ENCODE assay signal across 2 cellular contexts in the genomic region with DNA sequence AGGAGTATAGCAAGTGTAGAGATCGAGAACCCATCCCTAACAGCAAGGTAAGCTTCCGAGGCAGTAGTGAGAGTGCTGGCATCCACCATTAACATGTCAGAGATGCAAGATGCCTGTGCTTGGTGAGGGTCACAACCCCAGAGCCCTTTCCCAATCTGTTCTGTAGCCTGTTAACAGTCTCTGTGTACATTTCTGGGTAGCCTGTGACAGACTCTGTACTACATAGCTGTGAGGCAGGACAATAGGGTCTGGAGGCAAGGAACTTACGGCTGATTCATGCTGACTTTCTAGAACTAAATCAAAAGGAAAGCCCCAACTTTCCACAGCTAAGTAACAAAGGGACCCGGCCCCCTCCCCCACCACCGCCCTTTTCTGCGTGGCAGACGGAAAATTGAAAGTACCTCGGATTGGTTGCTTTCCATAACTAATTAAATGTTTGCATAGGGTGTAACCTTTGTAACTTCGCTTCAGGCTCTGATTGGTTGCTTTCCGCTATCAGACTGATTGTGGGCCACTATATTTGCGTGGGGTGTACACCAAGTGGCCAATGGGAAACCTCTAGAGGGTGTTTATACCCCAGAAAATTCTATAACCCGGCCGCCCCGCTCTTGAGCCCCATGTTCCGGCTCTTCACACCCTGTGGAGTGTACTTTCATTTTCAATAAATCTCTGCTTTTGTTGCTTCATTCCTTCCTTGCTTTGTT.
TF ChIP-seq lines count a peak whose summit lies in the region.

No MANE protein-coding gene starts in this region.

TF ChIP-seq in HepG2, 621 proteins besides CTCF, POLR2A, EP300 and RAD21 (continues in another document):
- TF ChIP-seq SIN3A (IDR thresholded peaks at IDR 0.05; ENCODE audit: borderline replicate concordance, low read depth, low read length) (0 out of 2 replicates have a peak, but pooled peaks have one; percentile 3), ZMAT5 (CRISPR knock-in tag; IDR thresholded peaks at IDR 0.05; ENCODE audit: borderline replicate concordance, low read depth) (no peak), POLR2AphosphoS5 (IDR thresholded peaks at IDR 0.05; ENCODE audit: low read depth, low read length) (peak; percentile 34; the same call in 1 of the 2 replicates), SP2 (CRISPR knock-in tag; IDR thresholded peaks at IDR 0.05) (peak; percentile 48), ZSCAN21 (CRISPR knock-in tag; IDR thresholded peaks at IDR 0.05; ENCODE audit: borderline replicate concordance) (no peak), NFYC (CRISPR knock-in tag; IDR thresholded peaks at IDR 0.05) (peak; percentile 79), ZMYM4 (CRISPR knock-in tag; IDR thresholded peaks at IDR 0.05) (peak; percentile 65), ZNF282 (IDR thresholded peaks at IDR 0.05; ENCODE audit: partially characterized antibody) (no peak), EZH2 (conservative IDR thresholded peaks at IDR 0.05; ENCODE audit: low read depth, low read length) (no peak), TAF1 (CRISPR knock-in tag; IDR thresholded peaks at IDR 0.05) (peak; percentile 29; the same call in 1 of the 2 replicates), ZNF20 (CRISPR knock-in tag; IDR thresholded peaks at IDR 0.05) (peak; percentile 79; the same call in 1 of the 2 replicates), DRAP1 (CRISPR knock-in tag; IDR thresholded peaks at IDR 0.05) (peak; percentile 38; the same call in 1 of the 2 replicates), FOXA3 (CRISPR knock-in tag; IDR thresholded peaks at IDR 0.05) (no peak), NFYB (CRISPR knock-in tag; IDR thresholded peaks at IDR 0.05) (peak; percentile 83), HOXA3 (CRISPR knock-in tag; IDR thresholded peaks at IDR 0.05) (0 out of 2 replicates have a peak, but pooled peaks have one; percentile 26), XRCC5 (optimal IDR thresholded peaks at IDR 0.05; ENCODE audit: low read length) (no peak), CEBPG (CRISPR knock-in tag; IDR thresholded peaks at IDR 0.05) (0 out of 2 replicates have a peak, but pooled peaks have one; percentile 3), POLR2G (IDR thresholded peaks at IDR 0.05; ENCODE audit: low read depth, low read length) (peak; percentile 43; the same call in 1 of the 2 replicates), FOXA1 (IDR thresholded peaks at IDR 0.05) (no peak), FOXA1 (CRISPR knock-in tag; IDR thresholded peaks at IDR 0.05) (peak; percentile 14; the same call in 1 of the 2 replicates), PHF21A (CRISPR knock-in tag; IDR thresholded peaks at IDR 0.05) (0 out of 2 replicates have a peak, but pooled peaks have one; percentile 29)
- TF ChIP-seq, protein P1, sequence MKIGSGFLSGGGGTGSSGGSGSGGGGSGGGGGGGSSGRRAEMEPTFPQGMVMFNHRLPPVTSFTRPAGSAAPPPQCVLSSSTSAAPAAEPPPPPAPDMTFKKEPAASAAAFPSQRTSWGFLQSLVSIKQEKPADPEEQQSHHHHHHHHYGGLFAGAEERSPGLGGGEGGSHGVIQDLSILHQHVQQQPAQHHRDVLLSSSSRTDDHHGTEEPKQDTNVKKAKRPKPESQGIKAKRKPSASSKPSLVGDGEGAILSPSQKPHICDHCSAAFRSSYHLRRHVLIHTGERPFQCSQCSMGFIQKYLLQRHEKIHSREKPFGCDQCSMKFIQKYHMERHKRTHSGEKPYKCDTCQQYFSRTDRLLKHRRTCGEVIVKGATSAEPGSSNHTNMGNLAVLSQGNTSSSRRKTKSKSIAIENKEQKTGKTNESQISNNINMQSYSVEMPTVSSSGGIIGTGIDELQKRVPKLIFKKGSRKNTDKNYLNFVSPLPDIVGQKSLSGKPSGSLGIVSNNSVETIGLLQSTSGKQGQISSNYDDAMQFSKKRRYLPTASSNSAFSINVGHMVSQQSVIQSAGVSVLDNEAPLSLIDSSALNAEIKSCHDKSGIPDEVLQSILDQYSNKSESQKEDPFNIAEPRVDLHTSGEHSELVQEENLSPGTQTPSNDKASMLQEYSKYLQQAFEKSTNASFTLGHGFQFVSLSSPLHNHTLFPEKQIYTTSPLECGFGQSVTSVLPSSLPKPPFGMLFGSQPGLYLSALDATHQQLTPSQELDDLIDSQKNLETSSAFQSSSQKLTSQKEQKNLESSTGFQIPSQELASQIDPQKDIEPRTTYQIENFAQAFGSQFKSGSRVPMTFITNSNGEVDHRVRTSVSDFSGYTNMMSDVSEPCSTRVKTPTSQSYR (CRISPR knock-in tag; IDR thresholded peaks at IDR 0.05; ENCODE audit: borderline replicate concordance), result peak; percentile 43; the same call in 1 of the 2 replicates
- TF ChIP-seq, protein P2, sequence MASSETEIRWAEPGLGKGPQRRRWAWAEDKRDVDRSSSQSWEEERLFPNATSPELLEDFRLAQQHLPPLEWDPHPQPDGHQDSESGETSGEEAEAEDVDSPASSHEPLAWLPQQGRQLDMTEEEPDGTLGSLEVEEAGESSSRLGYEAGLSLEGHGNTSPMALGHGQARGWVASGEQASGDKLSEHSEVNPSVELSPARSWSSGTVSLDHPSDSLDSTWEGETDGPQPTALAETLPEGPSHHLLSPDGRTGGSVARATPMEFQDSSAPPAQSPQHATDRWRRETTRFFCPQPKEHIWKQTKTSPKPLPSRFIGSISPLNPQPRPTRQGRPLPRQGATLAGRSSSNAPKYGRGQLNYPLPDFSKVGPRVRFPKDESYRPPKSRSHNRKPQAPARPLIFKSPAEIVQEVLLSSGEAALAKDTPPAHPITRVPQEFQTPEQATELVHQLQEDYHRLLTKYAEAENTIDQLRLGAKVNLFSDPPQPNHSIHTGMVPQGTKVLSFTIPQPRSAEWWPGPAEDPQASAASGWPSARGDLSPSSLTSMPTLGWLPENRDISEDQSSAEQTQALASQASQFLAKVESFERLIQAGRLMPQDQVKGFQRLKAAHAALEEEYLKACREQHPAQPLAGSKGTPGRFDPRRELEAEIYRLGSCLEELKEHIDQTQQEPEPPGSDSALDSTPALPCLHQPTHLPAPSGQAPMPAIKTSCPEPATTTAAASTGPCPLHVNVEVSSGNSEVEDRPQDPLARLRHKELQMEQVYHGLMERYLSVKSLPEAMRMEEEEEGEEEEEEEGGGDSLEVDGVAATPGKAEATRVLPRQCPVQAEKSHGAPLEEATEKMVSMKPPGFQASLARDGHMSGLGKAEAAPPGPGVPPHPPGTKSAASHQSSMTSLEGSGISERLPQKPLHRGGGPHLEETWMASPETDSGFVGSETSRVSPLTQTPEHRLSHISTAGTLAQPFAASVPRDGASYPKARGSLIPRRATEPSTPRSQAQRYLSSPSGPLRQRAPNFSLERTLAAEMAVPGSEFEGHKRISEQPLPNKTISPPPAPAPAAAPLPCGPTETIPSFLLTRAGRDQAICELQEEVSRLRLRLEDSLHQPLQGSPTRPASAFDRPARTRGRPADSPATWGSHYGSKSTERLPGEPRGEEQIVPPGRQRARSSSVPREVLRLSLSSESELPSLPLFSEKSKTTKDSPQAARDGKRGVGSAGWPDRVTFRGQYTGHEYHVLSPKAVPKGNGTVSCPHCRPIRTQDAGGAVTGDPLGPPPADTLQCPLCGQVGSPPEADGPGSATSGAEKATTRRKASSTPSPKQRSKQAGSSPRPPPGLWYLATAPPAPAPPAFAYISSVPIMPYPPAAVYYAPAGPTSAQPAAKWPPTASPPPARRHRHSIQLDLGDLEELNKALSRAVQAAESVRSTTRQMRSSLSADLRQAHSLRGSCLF (CRISPR knock-in tag; IDR thresholded peaks at IDR 0.05; ENCODE audit: borderline replicate concordance), result no peak

TF ChIP-seq in WTC11, 78 proteins besides CTCF, POLR2A, EP300 and RAD21 (continues in another document):
- TF ChIP-seq TEAD1 (CRISPR knock-in tag; IDR thresholded peaks at IDR 0.05) (no peak), NR3C1 (CRISPR knock-in tag; conservative IDR thresholded peaks at IDR 0.05; ENCODE audit: low read depth) (no peak), ZNF317 (CRISPR knock-in tag; IDR thresholded peaks at IDR 0.05; ENCODE audit: borderline replicate concordance, low read depth) (no peak), ZNF263 (CRISPR knock-in tag; IDR thresholded peaks at IDR 0.05; ENCODE audit: low read depth) (no peak), PREB (CRISPR knock-in tag; IDR thresholded peaks at IDR 0.05; ENCODE audit: borderline replicate concordance) (no peak), GTF2I (CRISPR knock-in tag; conservative IDR thresholded peaks at IDR 0.05) (no peak), GABPB1 (CRISPR knock-in tag; IDR thresholded peaks at IDR 0.05) (no peak), STAT6 (CRISPR knock-in tag; conservative IDR thresholded peaks at IDR 0.05; ENCODE audit: low read depth) (no peak), RELA (CRISPR knock-in tag; IDR thresholded peaks at IDR 0.05; ENCODE audit: borderline replicate concordance) (no peak), FOXJ3 (CRISPR knock-in tag; IDR thresholded peaks at IDR 0.05; ENCODE audit: borderline replicate concordance) (no peak), NFATC4 (CRISPR knock-in tag; IDR thresholded peaks at IDR 0.05) (no peak), ZNF138 (CRISPR knock-in tag; conservative IDR thresholded peaks at IDR 0.05) (no peak), PRRX2 (CRISPR knock-in tag; IDR thresholded peaks at IDR 0.05) (no peak)
- TF ChIP-seq, protein P3, sequence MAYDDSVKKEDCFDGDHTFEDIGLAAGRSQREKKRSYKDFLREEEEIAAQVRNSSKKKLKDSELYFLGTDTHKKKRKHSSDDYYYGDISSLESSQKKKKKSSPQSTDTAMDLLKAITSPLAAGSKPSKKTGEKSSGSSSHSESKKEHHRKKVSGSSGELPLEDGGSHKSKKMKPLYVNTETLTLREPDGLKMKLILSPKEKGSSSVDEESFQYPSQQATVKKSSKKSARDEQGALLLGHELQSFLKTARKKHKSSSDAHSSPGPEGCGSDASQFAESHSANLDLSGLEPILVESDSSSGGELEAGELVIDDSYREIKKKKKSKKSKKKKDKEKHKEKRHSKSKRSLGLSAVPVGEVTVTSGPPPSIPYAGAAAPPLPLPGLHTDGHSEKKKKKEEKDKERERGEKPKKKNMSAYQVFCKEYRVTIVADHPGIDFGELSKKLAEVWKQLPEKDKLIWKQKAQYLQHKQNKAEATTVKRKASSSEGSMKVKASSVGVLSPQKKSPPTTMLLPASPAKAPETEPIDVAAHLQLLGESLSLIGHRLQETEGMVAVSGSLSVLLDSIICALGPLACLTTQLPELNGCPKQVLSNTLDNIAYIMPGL (CRISPR knock-in tag; IDR thresholded peaks at IDR 0.05), result no peak
- TF ChIP-seq, protein P4, sequence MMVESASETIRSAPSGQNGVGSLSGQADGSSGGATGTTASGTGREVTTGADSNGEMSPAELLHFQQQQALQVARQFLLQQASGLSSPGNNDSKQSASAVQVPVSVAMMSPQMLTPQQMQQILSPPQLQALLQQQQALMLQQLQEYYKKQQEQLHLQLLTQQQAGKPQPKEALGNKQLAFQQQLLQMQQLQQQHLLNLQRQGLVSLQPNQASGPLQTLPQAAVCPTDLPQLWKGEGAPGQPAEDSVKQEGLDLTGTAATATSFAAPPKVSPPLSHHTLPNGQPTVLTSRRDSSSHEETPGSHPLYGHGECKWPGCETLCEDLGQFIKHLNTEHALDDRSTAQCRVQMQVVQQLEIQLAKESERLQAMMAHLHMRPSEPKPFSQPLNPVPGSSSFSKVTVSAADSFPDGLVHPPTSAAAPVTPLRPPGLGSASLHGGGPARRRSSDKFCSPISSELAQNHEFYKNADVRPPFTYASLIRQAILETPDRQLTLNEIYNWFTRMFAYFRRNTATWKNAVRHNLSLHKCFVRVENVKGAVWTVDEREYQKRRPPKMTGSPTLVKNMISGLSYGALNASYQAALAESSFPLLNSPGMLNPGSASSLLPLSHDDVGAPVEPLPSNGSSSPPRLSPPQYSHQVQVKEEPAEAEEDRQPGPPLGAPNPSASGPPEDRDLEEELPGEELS (CRISPR knock-in tag; IDR thresholded peaks at IDR 0.05), result no peak
- TF ChIP-seq, protein P5, sequence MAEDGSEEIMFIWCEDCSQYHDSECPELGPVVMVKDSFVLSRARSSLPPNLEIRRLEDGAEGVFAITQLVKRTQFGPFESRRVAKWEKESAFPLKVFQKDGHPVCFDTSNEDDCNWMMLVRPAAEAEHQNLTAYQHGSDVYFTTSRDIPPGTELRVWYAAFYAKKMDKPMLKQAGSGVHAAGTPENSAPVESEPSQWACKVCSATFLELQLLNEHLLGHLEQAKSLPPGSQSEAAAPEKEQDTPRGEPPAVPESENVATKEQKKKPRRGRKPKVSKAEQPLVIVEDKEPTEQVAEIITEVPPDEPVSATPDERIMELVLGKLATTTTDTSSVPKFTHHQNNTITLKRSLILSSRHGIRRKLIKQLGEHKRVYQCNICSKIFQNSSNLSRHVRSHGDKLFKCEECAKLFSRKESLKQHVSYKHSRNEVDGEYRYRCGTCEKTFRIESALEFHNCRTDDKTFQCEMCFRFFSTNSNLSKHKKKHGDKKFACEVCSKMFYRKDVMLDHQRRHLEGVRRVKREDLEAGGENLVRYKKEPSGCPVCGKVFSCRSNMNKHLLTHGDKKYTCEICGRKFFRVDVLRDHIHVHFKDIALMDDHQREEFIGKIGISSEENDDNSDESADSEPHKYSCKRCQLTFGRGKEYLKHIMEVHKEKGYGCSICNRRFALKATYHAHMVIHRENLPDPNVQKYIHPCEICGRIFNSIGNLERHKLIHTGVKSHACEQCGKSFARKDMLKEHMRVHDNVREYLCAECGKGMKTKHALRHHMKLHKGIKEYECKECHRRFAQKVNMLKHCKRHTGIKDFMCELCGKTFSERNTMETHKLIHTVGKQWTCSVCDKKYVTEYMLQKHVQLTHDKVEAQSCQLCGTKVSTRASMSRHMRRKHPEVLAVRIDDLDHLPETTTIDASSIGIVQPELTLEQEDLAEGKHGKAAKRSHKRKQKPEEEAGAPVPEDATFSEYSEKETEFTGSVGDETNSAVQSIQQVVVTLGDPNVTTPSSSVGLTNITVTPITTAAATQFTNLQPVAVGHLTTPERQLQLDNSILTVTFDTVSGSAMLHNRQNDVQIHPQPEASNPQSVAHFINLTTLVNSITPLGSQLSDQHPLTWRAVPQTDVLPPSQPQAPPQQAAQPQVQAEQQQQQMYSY (CRISPR knock-in tag; IDR thresholded peaks at IDR 0.05), result no peak
- TF ChIP-seq, protein P6, sequence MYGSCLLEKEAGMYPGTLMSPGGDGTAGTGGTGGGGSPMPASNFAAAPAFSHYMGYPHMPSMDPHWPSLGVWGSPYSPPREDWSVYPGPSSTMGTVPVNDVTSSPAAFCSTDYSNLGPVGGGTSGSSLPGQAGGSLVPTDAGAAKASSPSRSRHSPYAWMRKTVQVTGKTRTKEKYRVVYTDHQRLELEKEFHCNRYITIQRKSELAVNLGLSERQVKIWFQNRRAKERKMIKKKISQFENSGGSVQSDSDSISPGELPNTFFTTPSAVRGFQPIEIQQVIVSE (CRISPR knock-in tag; IDR thresholded peaks at IDR 0.05; ENCODE audit: borderline replicate concordance), result no peak
